Comparison of ENCODE assay signal across 20 cellular contexts in genomic region chr2:118687201-118687600, GRCh38.
DNase-seq lines count a peak whose midpoint lies in the region; ATAC-seq, FAIRE-seq and TF ChIP-seq lines count a peak whose summit lies in the region.
"Had no signal": no experiment of that assay in that cellular context is flagged by ENCODE, and none has a peak within 500 bp of the region (broad histone marks: within the 10 kb centered on the region; RNA-seq: fewer than 3 reads in every experiment).

No MANE protein-coding gene starts in this region.

- H3K9ac ChIP-seq in mammary epithelial cell (ENCODE audit: insufficient read depth, low read length) = no peak overlapping the region
- H3K9ac ChIP-seq: BLaER1 treated with 17β-estradiol and CSF1 and Interleukin-3, amounts not matched to agents 10 nM and 100 nM had no signal

- H3K4me1 ChIP-seq in mammary epithelial cell (ENCODE audit: insufficient read depth, low read length) = peaks cover 19% of the 10 kb centered on the region
- H3K4me1 ChIP-seq in naive thymus-derived CD4-positive, alpha-beta T cell (ENCODE audit: control insufficient read depth in 2 of 2, insufficient read depth in 2 of 2, low read length in 2 of 2) = no peaks in the 10 kb centered on the region
- H3K4me1 ChIP-seq: BLaER1 treated with 17β-estradiol and CSF1 and Interleukin-3, amounts not matched to agents 10 nM and 100 nM had no signal

- in situ Hi-C loops in mammary epithelial cell (cut with MboI; ENCODE audit: low sequenced_read_pairs in 2 of 2) = no loop called here

- H3K4me3 Mint-ChIP-seq in naive thymus-derived CD4-positive, alpha-beta T cell = no peak overlapping the region
- H3K4me3 Mint-ChIP-seq: B cell; CD8-positive, alpha-beta T cell; H9 had no signal

- intact Hi-C loops in mammary epithelial cell (cut with micrococcal nuclease) = loop anchor here (1.0 kb wide), 1 partner anchor 16 kb away; no protein-coding TSS in a partner anchor
- intact Hi-C loops in naive thymus-derived CD4-positive, alpha-beta T cell (cut with micrococcal nuclease) = no loop called here

- dilution Hi-C loops in mammary epithelial cell (cut with HindIII; ENCODE audit: low sequenced_read_pairs) = no loop called here

- H3K9me3 Mint-ChIP-seq in naive thymus-derived CD4-positive, alpha-beta T cell = peaks cover 0 to 15% (median 6%) of the 10 kb centered on the region in 11 donors

- H3K27me3 Mint-ChIP-seq in naive thymus-derived CD4-positive, alpha-beta T cell = peaks cover 0 to 19% (median 12%) of the 10 kb centered on the region in 5 donors
- H3K27me3 Mint-ChIP-seq: B cell had no signal

- ATAC-seq in naive thymus-derived CD4-positive, alpha-beta T cell = no peak
- ATAC-seq: CD8-positive, alpha-beta T cell had no signal

- H3K4me1 Mint-ChIP-seq in naive thymus-derived CD4-positive, alpha-beta T cell = no peaks in the 10 kb centered on the region
- H3K4me1 Mint-ChIP-seq: B cell had no signal

- DNase-seq in NCI-H526 treated with DMSO at 0.1 percent for 48 hours (lab: John Stamatoyannopoulos, UW) (peak; percentile 28), mammary epithelial cell (no peak), fibroblast of the aortic adventitia (ENCODE audit: low read depth) (peak; percentile 39), retinal pigment epithelial cell (ENCODE audit: low read depth) (peak; percentile 55), Kasumi-1 (lab: John Stamatoyannopoulos, UW) (no peak), frontal cortex (ENCODE audit: low spot score in 2 of 2) (no peak)
- no peak for DNase-seq in naive thymus-derived CD4-positive, alpha-beta T cell
- DNase-seq: 8988T; Calu3; CD8-positive, alpha-beta T cell; DMS 273 treated with DMSO at 0.1 percent for 48 hours; DMS53; H9 had no signal

- no peak overlapping the region for H3K27ac Mint-ChIP-seq in naive thymus-derived CD4-positive, alpha-beta T cell
- H3K27ac Mint-ChIP-seq: B cell; CD8-positive, alpha-beta T cell; H9 had no signal

- H2AFZ ChIP-seq in mammary epithelial cell (ENCODE audit: low read depth, low read length) = peak overlapping the region; percentile 1

- no TSS peak for BruUV-seq in mammary epithelial cell (replicated peaks; lab: Mats Ljungman, UMichigan)

- peaks cover 15% of the 10 kb centered on the region for H3K9me3 ChIP-seq in mammary epithelial cell (replicated peaks; ENCODE audit: insufficient read depth, low read length)
- H3K9me3 ChIP-seq in naive thymus-derived CD4-positive, alpha-beta T cell (ENCODE audit: control insufficient read depth in 2 of 3, low read length in 3 of 3) = no peaks in the 10 kb centered on the region

- H3K4me3 ChIP-seq in mammary epithelial cell (replicated peaks in 1 of 3; ENCODE audit: insufficient read depth in 1 of 3, low read depth in 2 of 3, low read length in 3 of 3) (no peak overlapping the region), fibroblast of the aortic adventitia (ENCODE audit: low read depth, low read length) (no peak overlapping the region), retinal pigment epithelial cell (ENCODE audit: low read length) (no peak overlapping the region)
- H3K4me3 ChIP-seq in naive thymus-derived CD4-positive, alpha-beta T cell (ENCODE audit: low read length) = no peak overlapping the region
- H3K4me3 ChIP-seq: BLaER1 treated with 17β-estradiol and CSF1 and Interleukin-3, amounts not matched to agents 10 nM and 100 nM had no signal

- peaks cover 0 to 4% (median 0%) of the 10 kb centered on the region in 5 donors for H3K36me3 Mint-ChIP-seq in naive thymus-derived CD4-positive, alpha-beta T cell
- H3K36me3 Mint-ChIP-seq: CD8-positive, alpha-beta T cell had no signal

- H3K36me3 ChIP-seq in mammary epithelial cell (ENCODE audit: insufficient read depth, low read length) = no peaks in the 10 kb centered on the region
- H3K36me3 ChIP-seq in naive thymus-derived CD4-positive, alpha-beta T cell (ENCODE audit: control insufficient read depth in 2 of 3, insufficient read depth in 3 of 3, low read length in 3 of 3) = no peaks in the 10 kb centered on the region
- H3K36me3 ChIP-seq: BLaER1 treated with 17β-estradiol and CSF1 and Interleukin-3, amounts not matched to agents 10 nM and 100 nM had no signal

- no peaks in the 10 kb centered on the region for H4K20me1 ChIP-seq in mammary epithelial cell (ENCODE audit: insufficient read depth, low read length)
- H4K20me1 ChIP-seq: BLaER1 treated with 17β-estradiol and CSF1 and Interleukin-3, amounts not matched to agents 10 nM and 100 nM had no signal

- FAIRE-seq in frontal cortex (lab: Jason Lieb, UNC) = no peak
- FAIRE-seq: G401.6, GM12891, GM19239, H1 had no signal

- peak overlapping the region; percentile 8 for H3K4me2 ChIP-seq in mammary epithelial cell (ENCODE audit: insufficient read depth, low read depth, low read length)
- H3K4me2 ChIP-seq: BLaER1 treated with 17β-estradiol and CSF1 and Interleukin-3, amounts not matched to agents 10 nM and 100 nM had no signal

- peak overlapping the region; percentile 47 for H3K27ac ChIP-seq in mammary epithelial cell (ENCODE audit: insufficient read depth, low read depth, low read length)
- H3K27ac ChIP-seq in naive thymus-derived CD4-positive, alpha-beta T cell (ENCODE audit: low read depth, low read length) = no peak overlapping the region
- H3K27ac ChIP-seq: BLaER1 treated with 17β-estradiol and CSF1 and Interleukin-3, amounts not matched to agents 10 nM and 100 nM; HL-60 had no signal

- CTCF ChIA-PET in mammary epithelial cell (lab: Charles Lee; ENCODE audit: low non-redundant PET) = no interaction called here
- CTCF ChIA-PET in naive thymus-derived CD4-positive, alpha-beta T cell (lab: Charles Lee) = no interaction called here

- WGBS in mammary epithelial cell (ENCODE audit: low coverage, missing lambda C conversion rate) = 30% methylated on average over 3 of the region's 3 CpGs

- TF ChIP-seq CTCF in mammary epithelial cell (conservative IDR thresholded peaks at IDR 0.05 in 1 of 2, IDR thresholded peaks at IDR 0.05 in 1 of 2; ENCODE audit: extremely low read depth in 1 of 2, insufficient read depth in 1 of 2, low read depth in 1 of 2, low read length in 2 of 2) (no peak), fibroblast of the aortic adventitia (IDR thresholded peaks at IDR 0.05; ENCODE audit: insufficient read depth, low read length) (no peak), retinal pigment epithelial cell (conservative IDR thresholded peaks at IDR 0.05; ENCODE audit: low read depth, low read length) (no peak)

- H3K79me2 ChIP-seq in mammary epithelial cell (ENCODE audit: insufficient read depth, low read length) = no peaks in the 10 kb centered on the region

- POLR2A ChIA-PET in naive thymus-derived CD4-positive, alpha-beta T cell (lab: Charles Lee) = no interaction called here

- no peaks in the 10 kb centered on the region for H3K27me3 ChIP-seq in mammary epithelial cell (ENCODE audit: insufficient read depth, low read length)
- no peaks in the 10 kb centered on the region for H3K27me3 ChIP-seq in naive thymus-derived CD4-positive, alpha-beta T cell (ENCODE audit: control insufficient read depth in 2 of 2, insufficient read depth in 2 of 2, low read length in 2 of 2)
- H3K27me3 ChIP-seq: BLaER1 treated with 17β-estradiol and CSF1 and Interleukin-3, amounts not matched to agents 10 nM and 100 nM had no signal

Comparison
In these comparisons a context has a peak if more than half of its experiments do, and no peak if none do; other contexts are left out.
1. DNase-seq: peak in NCI-H526 treated with DMSO at 0.1 percent for 48 hours (single experiment), fibroblast of the aortic adventitia (single experiment) and retinal pigment epithelial cell (single experiment); none in mammary epithelial cell (single experiment), naive thymus-derived CD4-positive, alpha-beta T cell (0 of 9), Kasumi-1 (0 of 2) and frontal cortex (0 of 2).